Comparison of ENCODE assay signal across 22 cellular contexts in genomic region chr22:19919701-19920363, GRCh38. TPM values are rescaled to one million over a fixed set of nuclear protein-coding genes. Genes with fewer than 3 reads are reported as not detected.
DNase-seq lines count a peak whose midpoint lies in the region; ATAC-seq, FAIRE-seq and TF ChIP-seq lines count a peak whose summit lies in the region.
"Had no signal": no experiment of that assay in that cellular context is flagged by ENCODE, and none has a peak within 500 bp of the region (broad histone marks: within the 10 kb centered on the region; RNA-seq: fewer than 3 reads in every experiment).

No MANE protein-coding gene starts in this region.

- H3K23ac ChIP-seq in neuronal stem cell (ENCODE audit: low read depth, low read length, poor library complexity): peak overlapping the region; percentile 93

- H3K79me2 ChIP-seq in K562 (ENCODE audit: control insufficient read depth, insufficient read depth, low read length): no peaks in the 10 kb centered on the region

- in situ Hi-C loops in K562 (cut with MboI): no loop called here

- WGBS in K562 (ENCODE audit: insufficient coverage, low coverage, missing lambda C conversion rate): 81% methylated on average over 13 of the region's 13 CpGs
- no CpG with 5 or more reads among the region's 13 CpGs for WGBS in neuronal stem cell (ENCODE audit: extremely low coverage in 2 of 2, insufficient read length in 2 of 2, insufficient replicate concordance in 1 of 2), 2 donors
- WGBS in endodermal cell (ENCODE audit: insufficient coverage in 1 of 2, insufficient read length in 1 of 2), 2 experiments: 94 to 97% methylated on average over 10 to 13 of the region's 13 CpGs

- no peak overlapping the region for H4K91ac ChIP-seq in neuronal stem cell (ENCODE audit: low read depth, low read length, poor library complexity)

- CTCF ChIA-PET in K562 (lab: Yijun Ruan, JAX; ENCODE audit: low intra/inter-chr PET ratio): interaction anchor here (0.7 kb wide), 1 partner anchor 10 kb away, joined by 3 read pairs; no protein-coding TSS in a partner anchor

- H3K9ac ChIP-seq in K562 (ENCODE audit: insufficient read depth in 1 of 2, low read depth in 2 of 2, low read length in 2 of 2) (peak overlapping the region in 1 of 2 experiments; percentile 56; a peak in 2 of 4 replicates), neuronal stem cell (ENCODE audit: low read depth, low read length, poor library complexity) (no peak overlapping the region), endodermal cell (ENCODE audit: extremely low read depth, low read length, poor library complexity, severe bottlenecking) (no peak overlapping the region)
- H3K9ac ChIP-seq: GM23248 had no signal

- intact Hi-C loops in K562 (cut with micrococcal nuclease): no loop called here

- DNase-seq in activated naive CD4-positive, alpha-beta T cell treated with anti-CD3 and anti-CD28 coated beads, Interleukin-2, amount 50 U/mL, for 72 hours (ENCODE audit: low spot score in 2 of 2): no peak
- DNase-seq in activated naive CD4-positive, alpha-beta T cell treated with anti-CD3 and anti-CD28 coated beads, Interleukin-2, amount 50 U/mL, for 16 hours: no peak
- DNase-seq in K562 (ENCODE audit: extremely low read depth in 1 of 4, low spot score in 3 of 4) (no peak), neuronal stem cell (ENCODE audit: low spot score) (no peak), endodermal cell (no peak), urothelium cell line (ENCODE audit: low spot score) (no peak), AML-193 (lab: John Stamatoyannopoulos, UW) (no peak)
- DNase-seq: BE2C; Calu3; CD4-positive, alpha-beta memory T cell; COR-L47; DMS153; DND-41; GM23248; HFFc6 had no signal

- no peak overlapping the region for H3K4me3 Mint-ChIP-seq in endodermal cell
- H3K4me3 Mint-ChIP-seq: CD4-positive, alpha-beta memory T cell; HFFc6 had no signal

- peak overlapping the region; percentile 68 for H2AK5ac ChIP-seq in neuronal stem cell (ENCODE audit: low read depth, low read length)

- H3K4me1 Mint-ChIP-seq in endodermal cell: no peaks in the 10 kb centered on the region

- no peak overlapping the region for H2BK120ac ChIP-seq in neuronal stem cell (ENCODE audit: low read depth, low read length)

- no peaks in the 10 kb centered on the region for H3K9me3 Mint-ChIP-seq in activated naive CD4-positive, alpha-beta T cell treated with anti-CD3 and anti-CD28 coated beads, Interleukin-2, amount 50 U/mL, for 72 hours
- no peaks in the 10 kb centered on the region for H3K9me3 Mint-ChIP-seq in endodermal cell
- H3K9me3 Mint-ChIP-seq: CD4-positive, alpha-beta memory T cell; HFFc6 had no signal

- H2AFZ ChIP-seq in K562 (ENCODE audit: low read depth, low read length) (no peak overlapping the region), neuronal stem cell (ENCODE audit: low read length) (no peak overlapping the region)
- H2AFZ ChIP-seq: GM23248 had no signal

- no peak for TF ChIP-seq EP300 in K562 (IDR thresholded peaks at IDR 0.05; ENCODE audit: low read length)

- H3K27ac ChIP-seq in K562 (ENCODE audit: extremely low read depth, low read depth, low read length): no peak overlapping the region
- H3K27ac ChIP-seq in neuronal stem cell (replicated peaks; ENCODE audit: low read length): no peak overlapping the region
- H3K27ac ChIP-seq in endodermal cell (ENCODE audit: low read depth, low read length): no peak overlapping the region
- H3K27ac ChIP-seq: 22Rv1, GM23248 had no signal

- FAIRE-seq in K562 (lab: Jason Lieb, UNC): no peak
- FAIRE-seq in urothelium cell line (lab: Jason Lieb, UNC): no peak
- FAIRE-seq: A204.1, G401.6, GM12892, GM19239 had no signal

- H3K36me3 Mint-ChIP-seq in activated naive CD4-positive, alpha-beta T cell treated with anti-CD3 and anti-CD28 coated beads, Interleukin-2, amount 50 U/mL, for 72 hours: peaks cover 3 to 4% of the 10 kb centered on the region in 2 donors
- no peaks in the 10 kb centered on the region for H3K36me3 Mint-ChIP-seq in endodermal cell (ENCODE audit: low read depth)

- H4K20me1 ChIP-seq in K562 (replicated peaks; ENCODE audit: control insufficient read depth, insufficient read depth, low read length): no peaks in the 10 kb centered on the region

- H3K4me3 ChIP-seq in K562: no peak overlapping the region
- H3K4me3 ChIP-seq in neuronal stem cell (ENCODE audit: low read length in 2 of 2): no peak overlapping the region
- no peak overlapping the region for H3K4me3 ChIP-seq in endodermal cell (ENCODE audit: low read length)
- H3K4me3 ChIP-seq: BLaER1 treated with 17β-estradiol and CSF1 and Interleukin-3, amounts not matched to agents 10 nM and 100 nM; GM23248; HAP-1 had no signal

- H3K27me3 ChIP-seq in K562 (ENCODE audit: control insufficient read depth in 2 of 2, insufficient read depth in 2 of 2, low read length in 2 of 2) (no peaks in the 10 kb centered on the region), neuronal stem cell (ENCODE audit: control insufficient read depth in 3 of 3, insufficient read depth in 3 of 3, low read depth in 1 of 3, low read length in 3 of 3) (peaks cover 0 to 50% (median 2%) of the 10 kb centered on the region in 3 experiments), endodermal cell (ENCODE audit: control insufficient read depth, insufficient read depth, low read length, poor library complexity, severe bottlenecking) (no peaks in the 10 kb centered on the region)
- H3K27me3 ChIP-seq: BE2C; BLaER1 treated with 17β-estradiol and CSF1 and Interleukin-3, amounts not matched to agents 10 nM and 100 nM had no signal

- peak overlapping the region; percentile 53 to 72 for H3K27ac Mint-ChIP-seq in activated naive CD4-positive, alpha-beta T cell treated with anti-CD3 and anti-CD28 coated beads, Interleukin-2, amount 50 U/mL, for 72 hours
- H3K27ac Mint-ChIP-seq in endodermal cell: no peak overlapping the region
- H3K27ac Mint-ChIP-seq: CD4-positive, alpha-beta memory T cell; HFFc6 had no signal

- peak overlapping the region; percentile 80 for H3K18ac ChIP-seq in neuronal stem cell (ENCODE audit: low read length)

- no peak for TF ChIP-seq RAD21 in K562 (CRISPR knock-in tag; conservative IDR thresholded peaks at IDR 0.05 in 1 of 2, IDR thresholded peaks at IDR 0.05 in 1 of 2)

- H3K4me1 ChIP-seq in K562 (replicated peaks in 1 of 2; ENCODE audit: control insufficient read depth in 2 of 2, insufficient read depth in 2 of 2, low read length in 2 of 2): peaks cover 5 to 32% of the 10 kb centered on the region in 2 experiments; a peak in 4 of 5 replicates
- H3K4me1 ChIP-seq in neuronal stem cell (ENCODE audit: control insufficient read depth in 2 of 2, insufficient read depth in 1 of 2, low read depth in 1 of 2, low read length in 2 of 2): no peaks in the 10 kb centered on the region
- no peaks in the 10 kb centered on the region for H3K4me1 ChIP-seq in endodermal cell (ENCODE audit: control insufficient read depth, insufficient read depth, low read length)
- H3K4me1 ChIP-seq: BE2C, HAP-1 had no signal

- H2BK15ac ChIP-seq in neuronal stem cell (ENCODE audit: low read length): peak overlapping the region; percentile 26

- TF ChIP-seq CTCF in K562 (IDR thresholded peaks at IDR 0.05 in 2 of 3, conservative IDR thresholded peaks at IDR 0.05 in 1 of 3; ENCODE audit: insufficient read depth in 2 of 3, low read depth in 1 of 3, low read length in 3 of 3): no peak
- TF ChIP-seq CTCF in endodermal cell (conservative IDR thresholded peaks at IDR 0.05): no peak

- H2BK5ac ChIP-seq in neuronal stem cell (ENCODE audit: low read length): peak overlapping the region; percentile 66

- H2BK12ac ChIP-seq in neuronal stem cell (ENCODE audit: low read length): peak overlapping the region; percentile 30

- H3K36me3 ChIP-seq in K562 (ENCODE audit: control insufficient read depth, insufficient read depth, low read length) (peaks cover 43% of the 10 kb centered on the region; the same call in 2 of the 3 replicates), neuronal stem cell (replicated peaks in 1 of 2; ENCODE audit: control insufficient read depth in 2 of 2, insufficient read depth in 2 of 2, low read length in 2 of 2) (no peaks in the 10 kb centered on the region), endodermal cell (ENCODE audit: control insufficient read depth, insufficient read depth, low read length) (no peaks in the 10 kb centered on the region)
- H3K36me3 ChIP-seq: HAP-1 had no signal

- H3K14ac ChIP-seq in neuronal stem cell (ENCODE audit: low read length): peak overlapping the region; percentile 71

- H4K8ac ChIP-seq in neuronal stem cell (ENCODE audit: low read depth, low read length): no peak overlapping the region

- no peak for TF ChIP-seq POLR2A in K562 (conservative IDR thresholded peaks at IDR 0.05)

- H3K4ac ChIP-seq in neuronal stem cell (ENCODE audit: low read length): peak overlapping the region; percentile 76

- H3K79me1 ChIP-seq in neuronal stem cell (ENCODE audit: low read depth, low read length): no peaks in the 10 kb centered on the region

- no TSS peak for BruUV-seq in K562 (replicated peaks; lab: Mats Ljungman, UMichigan)

- no peaks in the 10 kb centered on the region for H3K27me3 Mint-ChIP-seq in endodermal cell (ENCODE audit: insufficient read depth)
- H3K27me3 Mint-ChIP-seq: CD4-positive, alpha-beta memory T cell had no signal

- POLR2A ChIA-PET in K562 (lab: Yijun Ruan, JAX): interaction anchor here (0.6 to 1.9 kb wide), 4 partner anchors 10 to 123 kb away, joined by 3 to 10 read pairs (median 6); no protein-coding TSS in a partner anchor

- no peak overlapping the region for H3K4me2 ChIP-seq in K562 (ENCODE audit: insufficient read depth, low read length)
- H3K4me2 ChIP-seq in neuronal stem cell (ENCODE audit: insufficient read depth, low read length, poor library complexity, severe bottlenecking): no peak overlapping the region
- H3K4me2 ChIP-seq: BLaER1 treated with 17β-estradiol and CSF1 and Interleukin-3, amounts not matched to agents 10 nM and 100 nM had no signal

- no peaks in the 10 kb centered on the region for H3K9me1 ChIP-seq in K562 (ENCODE audit: control insufficient read depth, insufficient read depth, low read length)

- no peak for ATAC-seq in activated naive CD4-positive, alpha-beta T cell treated with anti-CD3 and anti-CD28 coated beads, Interleukin-2, amount 50 U/mL, for 72 hours
- no peak for ATAC-seq in K562

- H3K9me3 ChIP-seq in K562 (replicated peaks; ENCODE audit: control insufficient read depth, insufficient read depth, low read depth, low read length) (no peaks in the 10 kb centered on the region), neuronal stem cell (replicated peaks in 1 of 2; ENCODE audit: control insufficient read depth in 2 of 2, insufficient read depth in 1 of 2, low read depth in 1 of 2, low read length in 2 of 2) (no peaks in the 10 kb centered on the region), endodermal cell (ENCODE audit: control insufficient read depth, low read length) (no peaks in the 10 kb centered on the region)
- H3K9me3 ChIP-seq: BE2C, HAP-1 had no signal

RNA-seq across cellular contexts. Expression of gene COMT, which starts 21.7 kb away (rescaled TPM):
- total RNA-seq in activated naive CD4-positive, alpha-beta T cell treated with anti-CD3 and anti-CD28 coated beads, Interleukin-2, amount 50 U/mL, for 72 hours: 100 to 1,000 TPM in 1 of 2 donors, 10 to 100 TPM in 1; 39.7 to 113 TPM
- total RNA-seq in K562 (2011; cell fraction: chromatin; rRNA removed; ENCODE audit: low replicate concordance): 125 and 360 TPM in 2 replicates
- total RNA-seq in K562 (2011; cell fraction: nucleolus; rRNA removed): 500 and 649 TPM in 2 replicates
- total RNA-seq in K562 (2011; cell fraction: nucleoplasm; rRNA removed): 301 and 358 TPM in 2 replicates
- total RNA-seq in K562 (2014; rRNA removed): 334 and 497 TPM in 2 replicates
- total RNA-seq in K562 (2014; rRNA removed; fragmentation: Illumina TruSeq; extraction: Trizol): 29.4 and 46.3 TPM in 2 replicates
- total RNA-seq in K562 (2015; rRNA removed; fragmentation: Illumina TruSeq; extraction: Trizol): 155 and 156 TPM in 2 replicates
- 348 and 351 TPM in 2 replicates for total RNA-seq in K562 (2021)
- 185 and 498 TPM in 2 replicates for polyA plus RNA-seq in K562 (2011; rRNA removed)
- 652 and 657 TPM in 2 replicates for polyA plus RNA-seq in K562 (2011; cell fraction: cytosol; rRNA removed)
- 321 and 432 TPM in 2 replicates for polyA plus RNA-seq in K562 (2011; cell fraction: nucleus; rRNA removed)
- 279 and 699 TPM in 2 replicates for polyA plus RNA-seq in K562 (2012)
- polyA plus RNA-seq in K562 (2014; fragmentation: Illumina TruSeq; extraction: Trizol): 108 and 305 TPM in 2 replicates
- polyA plus RNA-seq in K562 (2014; fragmentation: Nextera tagmentation; extraction: Ambion mirVana): 10 to 100 TPM; 12.5 to 39.6 TPM
- 263 and 317 TPM in 2 replicates for polyA plus RNA-seq in K562 (2014; rRNA removed)
- polyA minus RNA-seq in K562 (2011; rRNA and poly(A)+ RNA removed): 92.9 and 123 TPM in 2 replicates
- polyA minus RNA-seq in K562 (2011; cell fraction: cytosol; rRNA and poly(A)+ RNA removed): 148 and 344 TPM in 2 replicates
- 63.8 and 154 TPM in 2 replicates for polyA minus RNA-seq in K562 (2011; cell fraction: nucleus; rRNA and poly(A)+ RNA removed)
- polyA plus RNA-seq in neuronal stem cell (2013, experiment 1 of 2): 7.3 TPM
- 6.4 TPM for polyA plus RNA-seq in neuronal stem cell (2013, experiment 2 of 2)
- total RNA-seq in endodermal cell: 10 to 100 TPM; 26.6 to 27.8 TPM
- 84.5 TPM for polyA plus RNA-seq in endodermal cell (2013, experiment 1 of 2)
- polyA plus RNA-seq in endodermal cell (2013, experiment 2 of 2): 77.3 TPM

RNA-seq across cellular contexts. Expression of gene TXNRD2, which starts 21.8 kb away (rescaled TPM):
- total RNA-seq in activated naive CD4-positive, alpha-beta T cell treated with anti-CD3 and anti-CD28 coated beads, Interleukin-2, amount 50 U/mL, for 72 hours: 10 to 100 TPM in 1 of 2 donors, 1 to 10 TPM in 1; 4.6 to 33.0 TPM
- 156 and 367 TPM in 2 replicates for total RNA-seq in K562 (2011; cell fraction: chromatin; rRNA removed; ENCODE audit: low replicate concordance)
- total RNA-seq in K562 (2011; cell fraction: nucleolus; rRNA removed): 176 and 216 TPM in 2 replicates
- 160 and 165 TPM in 2 replicates for total RNA-seq in K562 (2011; cell fraction: nucleoplasm; rRNA removed)
- total RNA-seq in K562 (2014; rRNA removed) (49.4 and 60.7 TPM in 2 replicates), K562 (2014; rRNA removed; fragmentation: Illumina TruSeq; extraction: Trizol) (25.1 and 32.6 TPM in 2 replicates), K562 (2015; rRNA removed; fragmentation: Illumina TruSeq; extraction: Trizol) (45.9 and 50.4 TPM in 2 replicates), K562 (2021) (78.2 and 80.2 TPM in 2 replicates), endodermal cell (10 to 100 TPM in 1 of 2 donors, 1 to 10 TPM in 1; 7.3 to 13.6 TPM)
- polyA plus RNA-seq in K562 (2011; rRNA removed) (50.2 and 93.6 TPM in 2 replicates), K562 (2014; fragmentation: Illumina TruSeq; extraction: Trizol) (45.0 and 66.1 TPM in 2 replicates), K562 (2014; fragmentation: Nextera tagmentation; extraction: Ambion mirVana) (1 to 10 TPM; 3.3 to 4.4 TPM), K562 (2014; rRNA removed) (52.5 and 57.0 TPM in 2 replicates)
- 84.2 and 98.0 TPM in 2 replicates for polyA plus RNA-seq in K562 (2011; cell fraction: cytosol; rRNA removed)
- polyA plus RNA-seq in K562 (2011; cell fraction: nucleus; rRNA removed): 148 and 181 TPM in 2 replicates
- polyA plus RNA-seq in K562 (2012): 83.1 and 83.5 TPM in 2 replicates
- 44.4 and 47.5 TPM in 2 replicates for polyA minus RNA-seq in K562 (2011; rRNA and poly(A)+ RNA removed)
- 55.3 and 75.6 TPM in 2 replicates for polyA minus RNA-seq in K562 (2011; cell fraction: cytosol; rRNA and poly(A)+ RNA removed)
- polyA minus RNA-seq in K562 (2011; cell fraction: nucleus; rRNA and poly(A)+ RNA removed): 57.4 and 103 TPM in 2 replicates
- 16.7 TPM for polyA plus RNA-seq in neuronal stem cell (2013, experiment 1 of 2)
- 17.7 TPM for polyA plus RNA-seq in neuronal stem cell (2013, experiment 2 of 2)
- polyA plus RNA-seq in endodermal cell (2013, experiment 1 of 2): 11.2 TPM
- 12.2 TPM for polyA plus RNA-seq in endodermal cell (2013, experiment 2 of 2)
